ENCODE assay signal across 1 cellular context in genomic region chr4:41216294-41217019, GRCh38.
TF ChIP-seq lines count a peak whose summit lies in the region.

No MANE protein-coding gene starts in this region.

TF ChIP-seq in HepG2, 621 proteins besides CTCF, POLR2A, EP300 and RAD21 (continued from another document and continues in another):
- TF ChIP-seq BRCA1 (CRISPR knock-in tag; IDR thresholded peaks at IDR 0.05) (0 out of 2 replicates have a peak, but pooled peaks have one; percentile 29), ZNF639 (CRISPR knock-in tag; conservative IDR thresholded peaks at IDR 0.05) (peak; percentile 71; the same call in 1 of the 2 replicates), HNRNPK (IDR thresholded peaks at IDR 0.05; ENCODE audit: low read depth, low read length, poor library complexity, severe bottlenecking) (peak; percentile 72), MYPOP (CRISPR knock-in tag; IDR thresholded peaks at IDR 0.05) (peak; percentile 62; the same call in 1 of the 2 replicates), ZNF331 (CRISPR knock-in tag; IDR thresholded peaks at IDR 0.05) (peak; percentile 70), SP1 (IDR thresholded peaks at IDR 0.05) (no peak), SP1 (CRISPR knock-in tag; IDR thresholded peaks at IDR 0.05) (peak; percentile 50; the same call in 1 of the 2 replicates), ZNF557 (CRISPR knock-in tag; IDR thresholded peaks at IDR 0.05) (no peak), HIC2 (CRISPR knock-in tag; IDR thresholded peaks at IDR 0.05; ENCODE audit: low read depth) (no peak), ZBTB20 (CRISPR knock-in tag; IDR thresholded peaks at IDR 0.05; ENCODE audit: borderline replicate concordance, low read depth) (peak; percentile 51; the same call in 1 of the 2 replicates), ZNF275 (CRISPR knock-in tag; IDR thresholded peaks at IDR 0.05; ENCODE audit: borderline replicate concordance) (peak; percentile 69; the same call in 1 of the 2 replicates), ZNF891 (CRISPR knock-in tag; IDR thresholded peaks at IDR 0.05) (no peak), RBFOX2 (IDR thresholded peaks at IDR 0.05; ENCODE audit: low read depth, low read length) (peak; percentile 89), CBX1 (IDR thresholded peaks at IDR 0.05; ENCODE audit: low read depth) (no peak), ZEB1 (IDR thresholded peaks at IDR 0.05; ENCODE audit: insufficient replicate concordance, low read depth) (peak; percentile 83), ZNF777 (CRISPR knock-in tag; IDR thresholded peaks at IDR 0.05) (peak; percentile 100), SMC3 (IDR thresholded peaks at IDR 0.05; ENCODE audit: low read length) (peak; percentile 18; the same call in 1 of the 2 replicates), MTA1 (CRISPR knock-in tag; IDR thresholded peaks at IDR 0.05; ENCODE audit: borderline replicate concordance) (peak; percentile 84; the same call in 1 of the 2 replicates), ZNF446 (CRISPR knock-in tag; IDR thresholded peaks at IDR 0.05) (no peak), ZNF512B (CRISPR knock-in tag; IDR thresholded peaks at IDR 0.05; ENCODE audit: borderline replicate concordance) (peak; percentile 81; the same call in 1 of the 2 replicates), AKAP8 (CRISPR knock-in tag; IDR thresholded peaks at IDR 0.05) (no peak), HMGXB3 (CRISPR knock-in tag; IDR thresholded peaks at IDR 0.05; ENCODE audit: borderline replicate concordance) (peak; percentile 31; the same call in 1 of the 2 replicates), SMAD1 (CRISPR knock-in tag; IDR thresholded peaks at IDR 0.05; ENCODE audit: borderline replicate concordance, low read depth) (0 out of 2 replicates have a peak, but pooled peaks have one; percentile 70), ETV6 (CRISPR knock-in tag; conservative IDR thresholded peaks at IDR 0.05) (peak; percentile 97), TCF12 (IDR thresholded peaks at IDR 0.05) (no peak), TCF12 (CRISPR knock-in tag; IDR thresholded peaks at IDR 0.05) (peak; percentile 54; the same call in 1 of the 2 replicates), ELK4 (CRISPR knock-in tag; IDR thresholded peaks at IDR 0.05; ENCODE audit: borderline replicate concordance) (0 out of 2 replicates have a peak, but pooled peaks have one; percentile 28), FOXC1 (CRISPR knock-in tag; IDR thresholded peaks at IDR 0.05; ENCODE audit: borderline replicate concordance) (peak; percentile 74; the same call in 1 of the 2 replicates), RXRA (CRISPR knock-in tag; IDR thresholded peaks at IDR 0.05) (peak; percentile 77), SYNCRIP (IDR thresholded peaks at IDR 0.05; ENCODE audit: insufficient read depth, low read depth, low read length) (no peak), ZFX (CRISPR knock-in tag; IDR thresholded peaks at IDR 0.05; ENCODE audit: low read depth) (peak; percentile 73), ERF (CRISPR knock-in tag; IDR thresholded peaks at IDR 0.05) (peak; percentile 79), ZNF782 (CRISPR knock-in tag; IDR thresholded peaks at IDR 0.05; ENCODE audit: borderline replicate concordance) (peak; percentile 74; the same call in 1 of the 2 replicates), HMGXB4 (CRISPR knock-in tag; IDR thresholded peaks at IDR 0.05; ENCODE audit: borderline replicate concordance in 1 of 2, low read depth in 1 of 2) (peak; percentile 89 to 90; a peak in 3 of 4 replicates), TARDBP (CRISPR knock-in tag; IDR thresholded peaks at IDR 0.05) (peak; percentile 58), HINFP (CRISPR knock-in tag; IDR thresholded peaks at IDR 0.05; ENCODE audit: low read depth) (peak; percentile 88), HDAC2 (CRISPR knock-in tag; IDR thresholded peaks at IDR 0.05) (peak; percentile 68), SALL2 (CRISPR knock-in tag; IDR thresholded peaks at IDR 0.05) (peak; percentile 85; the same call in 1 of the 2 replicates), ZNF274 (CRISPR knock-in tag; IDR thresholded peaks at IDR 0.05) (peak; percentile 50; the same call in 1 of the 2 replicates), ZNF263 (CRISPR knock-in tag; IDR thresholded peaks at IDR 0.05) (peak; percentile 37; the same call in 1 of the 2 replicates), FOXK1 (CRISPR knock-in tag; IDR thresholded peaks at IDR 0.05; ENCODE audit: borderline replicate concordance, low read depth) (peak; percentile 77; the same call in 1 of the 2 replicates), ZFP91 (CRISPR knock-in tag; IDR thresholded peaks at IDR 0.05; ENCODE audit: borderline replicate concordance) (peak; percentile 79; the same call in 1 of the 2 replicates)
